In genomic region chr19:13104848-13105646, GRCh38 we compare ENCODE assay signal across 9 cellular contexts. TPM values are rescaled to one million over a fixed set of nuclear protein-coding genes. Genes with fewer than 3 reads are reported as not detected.
A peak's percentile ranks its signal among the peaks of the same experiment; 100 is the strongest.
DNase-seq lines count a peak whose midpoint lies in the region; ATAC-seq, FAIRE-seq and TF ChIP-seq lines count a peak whose summit lies in the region.
"Had no signal": no experiment of that assay in that cellular context is flagged by ENCODE, and none has a peak within 500 bp of the region (broad histone marks: within the 10 kb centered on the region; RNA-seq: fewer than 3 reads in every experiment).

No MANE protein-coding gene starts in this region.

- ATAC-seq in GM12878 (no peak), GM18858 (IDR thresholded peaks at IDR 0.05; ENCODE audit: unreplicated experiment) (no peak), GM21367 (IDR thresholded peaks at IDR 0.05; ENCODE audit: unreplicated experiment) (no peak)

- H3K36me3 ChIP-seq in GM12878 (ENCODE audit: control insufficient read depth in 2 of 2, insufficient read depth in 2 of 2, low read length in 1 of 2) (peaks cover 2 to 9% of the 10 kb centered on the region in 2 experiments; a peak in 2 of 4 replicates), rectal smooth muscle tissue (ENCODE audit: control insufficient read depth, insufficient read depth, low read length) (peaks cover 12% of the 10 kb centered on the region), Caco-2 (ENCODE audit: control insufficient read depth, insufficient read depth, low read length) (no peaks in the 10 kb centered on the region)

- H3K27ac ChIP-seq in GM12878 (ENCODE audit: control insufficient read depth, insufficient read depth): peak overlapping the region; percentile 90
- H3K27ac ChIP-seq in rectal smooth muscle tissue (ENCODE audit: low read depth, low read length): no peak overlapping the region

- peak; percentile 79 for DNase-seq in GM12865 (ENCODE audit: low read depth)
- peak; percentile 67 to 80 for DNase-seq in Kasumi-1 (lab: John Stamatoyannopoulos, UW)
- DNase-seq in GM12878 (ENCODE audit: low read depth, low spot score): no peak
- no peak for DNase-seq in Caco-2
- no peak for DNase-seq in NCI-H774 (lab: John Stamatoyannopoulos, UW)

- CTCF ChIA-PET in GM12878 (lab: Yijun Ruan, JAX) (interaction anchor here (0.8 to 3.8 kb wide), 13 partner anchors 8 to 241 kb away, joined by 3 to 13 read pairs (median 4); partner anchors contain the start of gene NACC1), Caco-2 (lab: Charles Lee) (interaction anchor here (1.3 kb wide), 1 partner anchor 127 kb away, joined by 4 read pairs; no protein-coding TSS in a partner anchor)

- H3K27ac Mint-ChIP-seq in Caco-2 (ENCODE audit: unreplicated experiment): no peak overlapping the region

- H3K9me3 ChIP-seq in GM12878 (replicated peaks; ENCODE audit: control insufficient read depth, insufficient read depth, low read length): no peaks in the 10 kb centered on the region; the same call in 2 of the 3 replicates
- no peaks in the 10 kb centered on the region for H3K9me3 ChIP-seq in Caco-2

- POLR2A ChIA-PET in GM12878 (lab: Charles Lee): interaction anchor here (2.3 kb wide), 1 partner anchor 12 kb away, joined by 7 read pairs; the partner anchor contains the start of genes NACC1 and TRMT1
- POLR2A ChIA-PET in Caco-2 (lab: Charles Lee): no interaction called here

- H3K4me3 Mint-ChIP-seq in Caco-2 (ENCODE audit: unreplicated experiment): no peak overlapping the region

- no peaks in the 10 kb centered on the region for H3K4me1 Mint-ChIP-seq in Caco-2 (ENCODE audit: low read depth, unreplicated experiment)

- peak overlapping the region; percentile 68 for H3K4me3 ChIP-seq in GM12865 (ENCODE audit: low read depth, low read length)
- peak overlapping the region; percentile 61 for H3K4me3 ChIP-seq in GM12878
- peak overlapping the region; percentile 54 for H3K4me3 ChIP-seq in rectal smooth muscle tissue (ENCODE audit: low read length)
- no peak overlapping the region for H3K4me3 ChIP-seq in Caco-2 (ENCODE audit: low read depth, low read length)

- FAIRE-seq in GM12878 (lab: Jason Lieb, UNC): peak; percentile 52

- TF ChIP-seq POLR2A in GM12878 (IDR thresholded peaks at IDR 0.05; ENCODE audit: low read depth, low read length): no peak

- RAD21 ChIA-PET in GM12878 (lab: Charles Lee; ENCODE audit: unreplicated experiment): interaction anchor here (0.8 to 3.3 kb wide), 5 partner anchors 10 to 128 kb away, joined by 3 to 18 read pairs (median 3); partner anchors contain the start of gene NACC1

- peak overlapping the region; percentile 40 for H2AFZ ChIP-seq in GM12878 (ENCODE audit: control insufficient read depth, low read depth, low read length)

- WGBS in GM12878 (ENCODE audit: insufficient coverage, insufficient replicate concordance, low lambda C conversion rate, missing lambda C conversion rate): 5% methylated on average over 25 of the region's 26 CpGs

- TF ChIP-seq EP300 in GM12878 (IDR thresholded peaks at IDR 0.05; ENCODE audit: borderline replicate concordance in 1 of 2, control insufficient read depth in 1 of 2, low read depth in 2 of 2, low read length in 2 of 2): no peak

- H3K27me3 ChIP-seq in GM12878 (replicated peaks in 1 of 2; ENCODE audit: control insufficient read depth in 2 of 2, insufficient read depth in 2 of 2, low read length in 1 of 2) (no peaks in the 10 kb centered on the region), rectal smooth muscle tissue (ENCODE audit: control insufficient read depth, insufficient read depth, low read length) (no peaks in the 10 kb centered on the region), Caco-2 (replicated peaks; ENCODE audit: control insufficient read depth, insufficient read depth, low read length) (no peaks in the 10 kb centered on the region)

- peaks cover 5% of the 10 kb centered on the region; the same call in 1 of the 2 replicates for H3K79me2 ChIP-seq in GM12878 (ENCODE audit: control insufficient read depth, insufficient read depth, low read length)

- BruUV-seq in GM12878 (replicated peaks; lab: Mats Ljungman, UMichigan) (TSS peak; percentile 46), Caco-2 (replicated peaks; lab: Mats Ljungman, UMichigan) (no TSS peak)

- H3K9ac ChIP-seq in GM12878 (ENCODE audit: control insufficient read depth, insufficient read depth, low read length): peak overlapping the region; percentile 68
- peak overlapping the region; percentile 21 for H3K9ac ChIP-seq in rectal smooth muscle tissue (ENCODE audit: low read length)

- no peaks in the 10 kb centered on the region for H3K27me3 Mint-ChIP-seq in Caco-2 (ENCODE audit: insufficient read depth, unreplicated experiment)

- intact Hi-C loops in GM12878 (cut with micrococcal nuclease; ENCODE audit: unreplicated experiment): loop anchor here (5.0 kb wide), 2 partner anchors 47 to 157 kb away; partner anchors contain the start of genes IER2 and STX10
- intact Hi-C loops in Caco-2 (cut with micrococcal nuclease; ENCODE audit: unreplicated experiment): no loop called here

- H3K36me3 Mint-ChIP-seq in Caco-2 (ENCODE audit: insufficient read depth, unreplicated experiment): peaks cover 21% of the 10 kb centered on the region

- peak overlapping the region; percentile 81 for H3K4me2 ChIP-seq in GM12878 (ENCODE audit: control insufficient read depth, insufficient read depth)

- H3K4me1 ChIP-seq in GM12878 (ENCODE audit: control insufficient read depth, insufficient read depth, low read length): peaks cover 35% of the 10 kb centered on the region
- H3K4me1 ChIP-seq in rectal smooth muscle tissue (ENCODE audit: control insufficient read depth, insufficient read depth, low read length): peaks cover 10% of the 10 kb centered on the region
- H3K4me1 ChIP-seq in Caco-2: peaks cover 11% of the 10 kb centered on the region

- H3K9me3 Mint-ChIP-seq in Caco-2 (ENCODE audit: unreplicated experiment): no peaks in the 10 kb centered on the region

- in situ Hi-C loops in GM12878 (cut with MboI): no loop called here

- H4K20me1 ChIP-seq in GM12878 (ENCODE audit: control insufficient read depth, insufficient read depth): no peaks in the 10 kb centered on the region

- SMC1A ChIA-PET in GM12878 (lab: Charles Lee; ENCODE audit: uncharacterized antibody, unreplicated experiment): interaction anchor here (0.9 to 2.0 kb wide), 4 partner anchors 13 to 39 kb away, joined by 3 to 6 read pairs (median 4); partner anchors contain the start of gene NACC1

- no peak for TF ChIP-seq RAD21 in GM12878 (IDR thresholded peaks at IDR 0.05; ENCODE audit: insufficient read depth, low read depth, low read length)

- TF ChIP-seq CTCF in GM12865 (IDR thresholded peaks at IDR 0.05; ENCODE audit: insufficient read depth, low read depth, low read length, missing control alignments) (no peak), GM12878 (IDR thresholded peaks at IDR 0.05 in 2 of 3, conservative IDR thresholded peaks at IDR 0.05 in 1 of 3; ENCODE audit: control insufficient read depth in 2 of 3, extremely low read depth in 1 of 3, insufficient read depth in 1 of 3, low read depth in 3 of 3, low read length in 3 of 3) (0 out of 6 replicates have a peak, but pooled peaks of 1 of the 3 experiments have one; percentile 3), Caco-2 (IDR thresholded peaks at IDR 0.05; ENCODE audit: insufficient read depth in 1 of 2, low read depth in 1 of 2, low read length in 1 of 2, severe bottlenecking in 1 of 2, unreplicated experiment in 1 of 2) (no peak)

RNA-seq across cellular contexts. Expression of gene LYL1, which starts 2.4 kb away (rescaled TPM):
- 13.0 and 16.6 TPM in 2 replicates for total RNA-seq in GM12878 (2013; cell fraction: nucleolus; rRNA removed)
- total RNA-seq in GM12878 (2014; rRNA removed) (29.3 and 34.8 TPM in 2 replicates), GM12878 (2014; rRNA removed; fragmentation: Illumina TruSeq; extraction: Trizol) (5.8 and 5.9 TPM in 2 replicates), GM12878 (2021) (27.4 and 30.0 TPM in 2 replicates), Caco-2 (2022) (0.35 and 0.59 TPM in 2 replicates)
- 0.52 TPM for polyA plus RNA-seq in GM12878 (2011; ENCODE audit: low read depth)
- polyA plus RNA-seq in GM12878 (2011; rRNA removed) (0.56 and 0.62 TPM in 2 replicates), GM12878 (2014; fragmentation: Illumina TruSeq; extraction: Trizol) (1.3 and 2.4 TPM in 2 replicates), GM12878 (2014; fragmentation: Nextera tagmentation; extraction: Ambion mirVana) (under 1 TPM; 0.10 to 0.77 TPM), GM12878 (2014; rRNA removed) (25.1 and 30.8 TPM in 2 replicates), GM12878 (2016; fragmentation: Nextera tagmentation; extraction: Ambion mirVana) (1 to 10 TPM; 3.1 to 8.0 TPM)
- 0.84 and 1.5 TPM in 2 replicates for polyA plus RNA-seq in GM12878 (2011; cell fraction: cytosol; rRNA removed)
- 1.7 and 2.5 TPM in 2 replicates for polyA plus RNA-seq in GM12878 (2011; cell fraction: nucleus; rRNA removed)
- polyA plus RNA-seq in GM12878 (2012): 6.5 and 9.4 TPM in 2 replicates
- 0.59 and 1.1 TPM in 2 replicates for polyA minus RNA-seq in GM12878 (2011; rRNA and poly(A)+ RNA removed)
- 1.7 TPM in 1 of 2 replicates, not detected in the other for polyA minus RNA-seq in GM12878 (2011; cell fraction: cytosol; rRNA and poly(A)+ RNA removed)
- polyA minus RNA-seq in GM12878 (2011; cell fraction: nucleus; rRNA and poly(A)+ RNA removed): 0.73 and 1.8 TPM in 2 replicates
- total RNA-seq: LHCN-M2 had no signal

RNA-seq across cellular contexts. Expression of gene TRMT1, which starts 11.5 kb away (rescaled TPM):
- total RNA-seq in GM12878 (2013; cell fraction: nucleolus; rRNA removed): 57.7 and 66.1 TPM in 2 replicates
- total RNA-seq in GM12878 (2014; rRNA removed): 33.7 and 37.0 TPM in 2 replicates
- 16.1 and 18.8 TPM in 2 replicates for total RNA-seq in GM12878 (2014; rRNA removed; fragmentation: Illumina TruSeq; extraction: Trizol)
- 51.4 and 53.1 TPM in 2 replicates for total RNA-seq in GM12878 (2021)
- polyA plus RNA-seq in GM12878 (2011; ENCODE audit: low read depth): 15.2 TPM
- 18.4 and 29.5 TPM in 2 replicates for polyA plus RNA-seq in GM12878 (2011; rRNA removed)
- 43.7 and 65.4 TPM in 2 replicates for polyA plus RNA-seq in GM12878 (2011; cell fraction: cytosol; rRNA removed)
- 346 and 425 TPM in 2 replicates for polyA plus RNA-seq in GM12878 (2011; cell fraction: nucleus; rRNA removed)
- polyA plus RNA-seq in GM12878 (2012): 31.0 and 36.9 TPM in 2 replicates
- polyA plus RNA-seq in GM12878 (2014; fragmentation: Illumina TruSeq; extraction: Trizol): 11.3 and 32.5 TPM in 2 replicates
- 1 to 10 TPM; 3.4 to 4.5 TPM for polyA plus RNA-seq in GM12878 (2014; fragmentation: Nextera tagmentation; extraction: Ambion mirVana)
- 64.7 and 68.8 TPM in 2 replicates for polyA plus RNA-seq in GM12878 (2014; rRNA removed)
- polyA plus RNA-seq in GM12878 (2016; fragmentation: Nextera tagmentation; extraction: Ambion mirVana): 10 to 100 TPM; 52.6 to 56.3 TPM
- polyA minus RNA-seq in GM12878 (2011; rRNA and poly(A)+ RNA removed): 17.3 and 34.2 TPM in 2 replicates
- 17.8 and 33.2 TPM in 2 replicates for polyA minus RNA-seq in GM12878 (2011; cell fraction: cytosol; rRNA and poly(A)+ RNA removed)
- polyA minus RNA-seq in GM12878 (2011; cell fraction: nucleus; rRNA and poly(A)+ RNA removed): 36.4 and 46.4 TPM in 2 replicates
- 42.6 and 46.4 TPM in 2 replicates for total RNA-seq in Caco-2 (2022)

RNA-seq across cellular contexts. Expression of gene NACC1, which starts 13.0 kb away (rescaled TPM):
- total RNA-seq in GM12878 (2013; cell fraction: nucleolus; rRNA removed): 33.8 and 36.7 TPM in 2 replicates
- total RNA-seq in GM12878 (2014; rRNA removed) (53.0 and 68.5 TPM in 2 replicates), GM12878 (2014; rRNA removed; fragmentation: Illumina TruSeq; extraction: Trizol) (16.2 and 19.6 TPM in 2 replicates), GM12878 (2021) (116 and 120 TPM in 2 replicates), Caco-2 (2022) (89.6 and 92.7 TPM in 2 replicates)
- 14.2 TPM for polyA plus RNA-seq in GM12878 (2011; ENCODE audit: low read depth)
- polyA plus RNA-seq in GM12878 (2011; rRNA removed) (9.4 and 32.3 TPM in 2 replicates), GM12878 (2014; fragmentation: Illumina TruSeq; extraction: Trizol) (6.1 and 18.8 TPM in 2 replicates), GM12878 (2014; fragmentation: Nextera tagmentation; extraction: Ambion mirVana) (under 1 TPM; 0.18 to 0.27 TPM), GM12878 (2014; rRNA removed) (86.1 and 89.6 TPM in 2 replicates), GM12878 (2016; fragmentation: Nextera tagmentation; extraction: Ambion mirVana) (1 to 10 TPM; 2.0 to 3.0 TPM)
- polyA plus RNA-seq in GM12878 (2011; cell fraction: cytosol; rRNA removed): 75.3 and 119 TPM in 2 replicates
- 75.5 and 139 TPM in 2 replicates for polyA plus RNA-seq in GM12878 (2011; cell fraction: nucleus; rRNA removed)
- 32.6 and 35.0 TPM in 2 replicates for polyA plus RNA-seq in GM12878 (2012)
- polyA minus RNA-seq in GM12878 (2011; rRNA and poly(A)+ RNA removed): 74.5 and 114 TPM in 2 replicates
- polyA minus RNA-seq in GM12878 (2011; cell fraction: cytosol; rRNA and poly(A)+ RNA removed): 50.9 and 52.6 TPM in 2 replicates
- polyA minus RNA-seq in GM12878 (2011; cell fraction: nucleus; rRNA and poly(A)+ RNA removed): 12.9 and 21.6 TPM in 2 replicates

RNA-seq across cellular contexts. Expression of gene STX10, which starts 45.1 kb away (rescaled TPM):
- 13.8 and 18.2 TPM in 2 replicates for total RNA-seq in GM12878 (2013; cell fraction: nucleolus; rRNA removed)
- total RNA-seq in GM12878 (2014; rRNA removed) (56.2 and 59.0 TPM in 2 replicates), GM12878 (2014; rRNA removed; fragmentation: Illumina TruSeq; extraction: Trizol) (36.3 and 38.4 TPM in 2 replicates), GM12878 (2021) (57.0 and 59.2 TPM in 2 replicates), Caco-2 (2022) (19.3 and 26.4 TPM in 2 replicates)
- 20.8 TPM for polyA plus RNA-seq in GM12878 (2011; ENCODE audit: low read depth)
- polyA plus RNA-seq in GM12878 (2011; rRNA removed) (32.1 and 47.5 TPM in 2 replicates), GM12878 (2014; fragmentation: Illumina TruSeq; extraction: Trizol) (7.4 and 33.7 TPM in 2 replicates), GM12878 (2014; fragmentation: Nextera tagmentation; extraction: Ambion mirVana) (1 to 10 TPM in 1 of 2 experiments, under 1 TPM in 1; 0.56 to 3.7 TPM), GM12878 (2014; rRNA removed) (76.1 and 78.9 TPM in 2 replicates), GM12878 (2016; fragmentation: Nextera tagmentation; extraction: Ambion mirVana) (10 to 100 TPM; 47.7 to 50.4 TPM)
- polyA plus RNA-seq in GM12878 (2011; cell fraction: cytosol; rRNA removed): 62.2 and 75.9 TPM in 2 replicates
- 132 and 139 TPM in 2 replicates for polyA plus RNA-seq in GM12878 (2011; cell fraction: nucleus; rRNA removed)
- 38.6 and 38.9 TPM in 2 replicates for polyA plus RNA-seq in GM12878 (2012)
- 21.1 and 22.4 TPM in 2 replicates for polyA minus RNA-seq in GM12878 (2011; rRNA and poly(A)+ RNA removed)
- polyA minus RNA-seq in GM12878 (2011; cell fraction: cytosol; rRNA and poly(A)+ RNA removed): 15.5 and 18.8 TPM in 2 replicates
- polyA minus RNA-seq in GM12878 (2011; cell fraction: nucleus; rRNA and poly(A)+ RNA removed): 8.9 TPM in 2 replicates

RNA-seq across cellular contexts. Expression of gene IER2, which starts 45.2 kb away (rescaled TPM):
- total RNA-seq in GM12878 (2013; cell fraction: nucleolus; rRNA removed): 41.4 and 51.6 TPM in 2 replicates
- 26.0 and 31.9 TPM in 2 replicates for total RNA-seq in GM12878 (2014; rRNA removed)
- 9.1 and 9.5 TPM in 2 replicates for total RNA-seq in GM12878 (2014; rRNA removed; fragmentation: Illumina TruSeq; extraction: Trizol)
- total RNA-seq in GM12878 (2021): 94.5 and 97.2 TPM in 2 replicates
- 9.8 TPM for polyA plus RNA-seq in GM12878 (2011; ENCODE audit: low read depth)
- polyA plus RNA-seq in GM12878 (2011; rRNA removed): 11.2 and 17.9 TPM in 2 replicates
- polyA plus RNA-seq in GM12878 (2011; cell fraction: cytosol; rRNA removed): 36.0 and 41.6 TPM in 2 replicates
- 127 and 170 TPM in 2 replicates for polyA plus RNA-seq in GM12878 (2011; cell fraction: nucleus; rRNA removed)
- polyA plus RNA-seq in GM12878 (2012): 54.9 and 64.6 TPM in 2 replicates
- polyA plus RNA-seq in GM12878 (2014; fragmentation: Illumina TruSeq; extraction: Trizol): 7.7 and 13.2 TPM in 2 replicates
- polyA plus RNA-seq in GM12878 (2014; fragmentation: Nextera tagmentation; extraction: Ambion mirVana): 1 to 10 TPM; 2.8 to 9.3 TPM
- 56.0 and 65.3 TPM in 2 replicates for polyA plus RNA-seq in GM12878 (2014; rRNA removed)
- polyA plus RNA-seq in GM12878 (2016; fragmentation: Nextera tagmentation; extraction: Ambion mirVana): 10 to 100 TPM; 75.6 to 81.7 TPM
- polyA minus RNA-seq in GM12878 (2011; rRNA and poly(A)+ RNA removed): 5.2 and 11.3 TPM in 2 replicates
- 12.3 and 14.0 TPM in 2 replicates for polyA minus RNA-seq in GM12878 (2011; cell fraction: cytosol; rRNA and poly(A)+ RNA removed)
- polyA minus RNA-seq in GM12878 (2011; cell fraction: nucleus; rRNA and poly(A)+ RNA removed): 35.5 and 63.1 TPM in 2 replicates
- total RNA-seq in Caco-2 (2022): 72.0 and 72.4 TPM in 2 replicates

Comparison
In these comparisons a context has a peak if more than half of its experiments do, and no peak if none do; other contexts are left out.
1. DNase-seq: peak in GM12865 (single experiment) and Kasumi-1 (2 of 2); none in GM12878 (single experiment), Caco-2 (0 of 2) and NCI-H774 (single experiment).